Comparison of ENCODE assay signal across 1 cellular context in the genomic region with DNA sequence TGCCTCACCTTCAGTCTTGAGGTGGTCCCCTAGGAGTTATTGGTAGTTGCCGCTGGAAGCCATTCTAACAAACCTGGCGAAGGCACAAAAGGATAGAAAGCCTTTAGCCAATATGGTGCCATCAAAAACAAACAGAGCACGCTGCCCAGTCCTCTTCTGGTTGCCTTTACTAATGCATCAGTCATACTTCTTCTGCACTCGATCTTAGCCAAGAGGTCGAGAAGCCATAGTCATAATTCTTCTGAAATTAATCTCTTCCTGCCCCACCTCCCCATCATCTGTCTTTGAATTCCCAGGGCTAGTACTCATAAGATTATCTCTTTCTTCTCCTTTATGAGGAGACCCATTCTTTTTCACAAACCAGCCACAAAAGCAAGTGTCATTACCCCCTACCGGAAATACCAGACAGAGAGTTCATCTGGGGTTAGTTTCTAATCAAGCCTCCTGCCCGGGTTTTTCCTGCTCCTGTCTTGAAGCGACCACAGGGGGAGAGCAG.
A peak's percentile ranks its signal among the peaks of the same experiment; 100 is the strongest.
TF ChIP-seq lines count a peak whose summit lies in the region.

No MANE protein-coding gene starts in this region.

TF ChIP-seq in HepG2, 621 proteins besides CTCF, POLR2A, EP300 and RAD21 (continued from another document and continues in another):
- TF ChIP-seq, protein P1, sequence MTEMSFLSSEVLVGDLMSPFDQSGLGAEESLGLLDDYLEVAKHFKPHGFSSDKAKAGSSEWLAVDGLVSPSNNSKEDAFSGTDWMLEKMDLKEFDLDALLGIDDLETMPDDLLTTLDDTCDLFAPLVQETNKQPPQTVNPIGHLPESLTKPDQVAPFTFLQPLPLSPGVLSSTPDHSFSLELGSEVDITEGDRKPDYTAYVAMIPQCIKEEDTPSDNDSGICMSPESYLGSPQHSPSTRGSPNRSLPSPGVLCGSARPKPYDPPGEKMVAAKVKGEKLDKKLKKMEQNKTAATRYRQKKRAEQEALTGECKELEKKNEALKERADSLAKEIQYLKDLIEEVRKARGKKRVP (CRISPR knock-in tag; IDR thresholded peaks at IDR 0.05) = peak in 1 of 2 experiments; percentile 42; a peak in 1 of 4 replicates
- TF ChIP-seq NFIB (CRISPR knock-in tag; IDR thresholded peaks at IDR 0.05; ENCODE audit: borderline replicate concordance) = no peak
- no peak for TF ChIP-seq REXO4 (CRISPR knock-in tag; IDR thresholded peaks at IDR 0.05; ENCODE audit: borderline replicate concordance)
- no peak for TF ChIP-seq KAT2B (IDR thresholded peaks at IDR 0.05; ENCODE audit: borderline replicate concordance, low read depth, low read length)
- TF ChIP-seq GABPA (IDR thresholded peaks at IDR 0.05; ENCODE audit: low read depth, low read length) = no peak
- 0 out of 2 replicates have a peak, but pooled peaks have one; percentile 56 for TF ChIP-seq GABPA (CRISPR knock-in tag; IDR thresholded peaks at IDR 0.05; ENCODE audit: low read depth)
- TF ChIP-seq NKX3-1 (CRISPR knock-in tag; IDR thresholded peaks at IDR 0.05) = no peak
- no peak for TF ChIP-seq SIN3A (IDR thresholded peaks at IDR 0.05; ENCODE audit: borderline replicate concordance, low read depth, low read length)
- no peak for TF ChIP-seq ZBTB21 (CRISPR knock-in tag; IDR thresholded peaks at IDR 0.05)
- no peak for TF ChIP-seq ZNF761 (CRISPR knock-in tag; conservative IDR thresholded peaks at IDR 0.05)
- TF ChIP-seq, protein P2, sequence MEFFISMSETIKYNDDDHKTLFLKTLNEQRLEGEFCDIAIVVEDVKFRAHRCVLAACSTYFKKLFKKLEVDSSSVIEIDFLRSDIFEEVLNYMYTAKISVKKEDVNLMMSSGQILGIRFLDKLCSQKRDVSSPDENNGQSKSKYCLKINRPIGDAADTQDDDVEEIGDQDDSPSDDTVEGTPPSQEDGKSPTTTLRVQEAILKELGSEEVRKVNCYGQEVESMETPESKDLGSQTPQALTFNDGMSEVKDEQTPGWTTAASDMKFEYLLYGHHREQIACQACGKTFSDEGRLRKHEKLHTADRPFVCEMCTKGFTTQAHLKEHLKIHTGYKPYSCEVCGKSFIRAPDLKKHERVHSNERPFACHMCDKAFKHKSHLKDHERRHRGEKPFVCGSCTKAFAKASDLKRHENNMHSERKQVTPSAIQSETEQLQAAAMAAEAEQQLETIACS (CRISPR knock-in tag; IDR thresholded peaks at IDR 0.05) = no peak
- peak; percentile 20; the same call in 1 of the 2 replicates for TF ChIP-seq RARA (CRISPR knock-in tag; IDR thresholded peaks at IDR 0.05)
- TF ChIP-seq, protein P3, sequence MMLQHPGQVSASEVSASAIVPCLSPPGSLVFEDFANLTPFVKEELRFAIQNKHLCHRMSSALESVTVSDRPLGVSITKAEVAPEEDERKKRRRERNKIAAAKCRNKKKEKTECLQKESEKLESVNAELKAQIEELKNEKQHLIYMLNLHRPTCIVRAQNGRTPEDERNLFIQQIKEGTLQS (CRISPR knock-in tag; IDR thresholded peaks at IDR 0.05) = no peak
- TF ChIP-seq, protein P4, sequence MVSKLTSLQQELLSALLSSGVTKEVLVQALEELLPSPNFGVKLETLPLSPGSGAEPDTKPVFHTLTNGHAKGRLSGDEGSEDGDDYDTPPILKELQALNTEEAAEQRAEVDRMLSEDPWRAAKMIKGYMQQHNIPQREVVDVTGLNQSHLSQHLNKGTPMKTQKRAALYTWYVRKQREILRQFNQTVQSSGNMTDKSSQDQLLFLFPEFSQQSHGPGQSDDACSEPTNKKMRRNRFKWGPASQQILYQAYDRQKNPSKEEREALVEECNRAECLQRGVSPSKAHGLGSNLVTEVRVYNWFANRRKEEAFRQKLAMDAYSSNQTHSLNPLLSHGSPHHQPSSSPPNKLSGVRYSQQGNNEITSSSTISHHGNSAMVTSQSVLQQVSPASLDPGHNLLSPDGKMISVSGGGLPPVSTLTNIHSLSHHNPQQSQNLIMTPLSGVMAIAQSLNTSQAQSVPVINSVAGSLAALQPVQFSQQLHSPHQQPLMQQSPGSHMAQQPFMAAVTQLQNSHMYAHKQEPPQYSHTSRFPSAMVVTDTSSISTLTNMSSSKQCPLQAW (CRISPR knock-in tag; IDR thresholded peaks at IDR 0.05) = no peak
- TF ChIP-seq MEIS2 (CRISPR knock-in tag; IDR thresholded peaks at IDR 0.05) = no peak
- TF ChIP-seq, protein P5, sequence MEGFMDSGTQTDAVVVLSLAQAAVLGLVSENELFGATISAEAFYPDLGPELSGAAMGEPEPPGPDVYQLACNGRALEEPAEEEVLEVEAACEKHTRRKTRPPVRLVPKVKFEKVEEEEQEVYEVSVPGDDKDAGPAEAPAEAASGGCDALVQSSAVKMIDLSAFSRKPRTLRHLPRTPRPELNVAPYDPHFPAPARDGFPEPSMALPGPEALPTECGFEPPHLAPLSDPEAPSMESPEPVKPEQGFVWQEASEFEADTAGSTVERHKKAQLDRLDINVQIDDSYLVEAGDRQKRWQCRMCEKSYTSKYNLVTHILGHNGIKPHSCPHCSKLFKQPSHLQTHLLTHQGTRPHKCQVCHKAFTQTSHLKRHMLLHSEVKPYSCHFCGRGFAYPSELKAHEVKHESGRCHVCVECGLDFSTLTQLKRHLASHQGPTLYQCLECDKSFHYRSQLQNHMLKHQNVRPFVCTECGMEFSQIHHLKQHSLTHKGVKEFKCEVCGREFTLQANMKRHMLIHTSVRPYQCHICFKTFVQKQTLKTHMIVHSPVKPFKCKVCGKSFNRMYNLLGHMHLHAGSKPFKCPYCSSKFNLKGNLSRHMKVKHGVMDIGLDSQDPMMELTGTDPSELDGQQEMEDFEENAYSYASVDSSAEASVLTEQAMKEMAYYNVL (CRISPR knock-in tag; IDR thresholded peaks at IDR 0.05; ENCODE audit: borderline replicate concordance) = 0 out of 2 replicates have a peak, but pooled peaks have one; percentile 63
- TF ChIP-seq ETV5 (CRISPR knock-in tag; IDR thresholded peaks at IDR 0.05; ENCODE audit: borderline replicate concordance) = peak; percentile 83; the same call in 1 of the 2 replicates
- TF ChIP-seq, protein P6, sequence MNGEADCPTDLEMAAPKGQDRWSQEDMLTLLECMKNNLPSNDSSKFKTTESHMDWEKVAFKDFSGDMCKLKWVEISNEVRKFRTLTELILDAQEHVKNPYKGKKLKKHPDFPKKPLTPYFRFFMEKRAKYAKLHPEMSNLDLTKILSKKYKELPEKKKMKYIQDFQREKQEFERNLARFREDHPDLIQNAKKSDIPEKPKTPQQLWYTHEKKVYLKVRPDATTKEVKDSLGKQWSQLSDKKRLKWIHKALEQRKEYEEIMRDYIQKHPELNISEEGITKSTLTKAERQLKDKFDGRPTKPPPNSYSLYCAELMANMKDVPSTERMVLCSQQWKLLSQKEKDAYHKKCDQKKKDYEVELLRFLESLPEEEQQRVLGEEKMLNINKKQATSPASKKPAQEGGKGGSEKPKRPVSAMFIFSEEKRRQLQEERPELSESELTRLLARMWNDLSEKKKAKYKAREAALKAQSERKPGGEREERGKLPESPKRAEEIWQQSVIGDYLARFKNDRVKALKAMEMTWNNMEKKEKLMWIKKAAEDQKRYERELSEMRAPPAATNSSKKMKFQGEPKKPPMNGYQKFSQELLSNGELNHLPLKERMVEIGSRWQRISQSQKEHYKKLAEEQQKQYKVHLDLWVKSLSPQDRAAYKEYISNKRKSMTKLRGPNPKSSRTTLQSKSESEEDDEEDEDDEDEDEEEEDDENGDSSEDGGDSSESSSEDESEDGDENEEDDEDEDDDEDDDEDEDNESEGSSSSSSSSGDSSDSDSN (CRISPR knock-in tag; IDR thresholded peaks at IDR 0.05) = no peak
- no peak for TF ChIP-seq PHF5A (CRISPR knock-in tag; IDR thresholded peaks at IDR 0.05; ENCODE audit: low read depth, unreplicated experiment)
- no peak for TF ChIP-seq ZFY (CRISPR knock-in tag; IDR thresholded peaks at IDR 0.05)
- 0 out of 2 replicates have a peak, but pooled peaks have one; percentile 20 for TF ChIP-seq PHF21A (CRISPR knock-in tag; IDR thresholded peaks at IDR 0.05)
- TF ChIP-seq CHD4 (IDR thresholded peaks at IDR 0.05; ENCODE audit: borderline replicate concordance, low read length) = no peak
- no peak for TF ChIP-seq ZNF720 (CRISPR knock-in tag; IDR thresholded peaks at IDR 0.05)
- TF ChIP-seq PAX8 (CRISPR knock-in tag; IDR thresholded peaks at IDR 0.05; ENCODE audit: borderline replicate concordance) = no peak
- TF ChIP-seq, protein P7, sequence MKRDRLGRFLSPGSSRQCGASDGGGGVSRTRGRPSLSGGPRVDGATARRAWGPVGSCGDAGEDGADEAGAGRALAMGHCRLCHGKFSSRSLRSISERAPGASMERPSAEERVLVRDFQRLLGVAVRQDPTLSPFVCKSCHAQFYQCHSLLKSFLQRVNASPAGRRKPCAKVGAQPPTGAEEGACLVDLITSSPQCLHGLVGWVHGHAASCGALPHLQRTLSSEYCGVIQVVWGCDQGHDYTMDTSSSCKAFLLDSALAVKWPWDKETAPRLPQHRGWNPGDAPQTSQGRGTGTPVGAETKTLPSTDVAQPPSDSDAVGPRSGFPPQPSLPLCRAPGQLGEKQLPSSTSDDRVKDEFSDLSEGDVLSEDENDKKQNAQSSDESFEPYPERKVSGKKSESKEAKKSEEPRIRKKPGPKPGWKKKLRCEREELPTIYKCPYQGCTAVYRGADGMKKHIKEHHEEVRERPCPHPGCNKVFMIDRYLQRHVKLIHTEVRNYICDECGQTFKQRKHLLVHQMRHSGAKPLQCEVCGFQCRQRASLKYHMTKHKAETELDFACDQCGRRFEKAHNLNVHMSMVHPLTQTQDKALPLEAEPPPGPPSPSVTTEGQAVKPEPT (CRISPR knock-in tag; IDR thresholded peaks at IDR 0.05; ENCODE audit: low read depth) = no peak
- TF ChIP-seq, protein P8, sequence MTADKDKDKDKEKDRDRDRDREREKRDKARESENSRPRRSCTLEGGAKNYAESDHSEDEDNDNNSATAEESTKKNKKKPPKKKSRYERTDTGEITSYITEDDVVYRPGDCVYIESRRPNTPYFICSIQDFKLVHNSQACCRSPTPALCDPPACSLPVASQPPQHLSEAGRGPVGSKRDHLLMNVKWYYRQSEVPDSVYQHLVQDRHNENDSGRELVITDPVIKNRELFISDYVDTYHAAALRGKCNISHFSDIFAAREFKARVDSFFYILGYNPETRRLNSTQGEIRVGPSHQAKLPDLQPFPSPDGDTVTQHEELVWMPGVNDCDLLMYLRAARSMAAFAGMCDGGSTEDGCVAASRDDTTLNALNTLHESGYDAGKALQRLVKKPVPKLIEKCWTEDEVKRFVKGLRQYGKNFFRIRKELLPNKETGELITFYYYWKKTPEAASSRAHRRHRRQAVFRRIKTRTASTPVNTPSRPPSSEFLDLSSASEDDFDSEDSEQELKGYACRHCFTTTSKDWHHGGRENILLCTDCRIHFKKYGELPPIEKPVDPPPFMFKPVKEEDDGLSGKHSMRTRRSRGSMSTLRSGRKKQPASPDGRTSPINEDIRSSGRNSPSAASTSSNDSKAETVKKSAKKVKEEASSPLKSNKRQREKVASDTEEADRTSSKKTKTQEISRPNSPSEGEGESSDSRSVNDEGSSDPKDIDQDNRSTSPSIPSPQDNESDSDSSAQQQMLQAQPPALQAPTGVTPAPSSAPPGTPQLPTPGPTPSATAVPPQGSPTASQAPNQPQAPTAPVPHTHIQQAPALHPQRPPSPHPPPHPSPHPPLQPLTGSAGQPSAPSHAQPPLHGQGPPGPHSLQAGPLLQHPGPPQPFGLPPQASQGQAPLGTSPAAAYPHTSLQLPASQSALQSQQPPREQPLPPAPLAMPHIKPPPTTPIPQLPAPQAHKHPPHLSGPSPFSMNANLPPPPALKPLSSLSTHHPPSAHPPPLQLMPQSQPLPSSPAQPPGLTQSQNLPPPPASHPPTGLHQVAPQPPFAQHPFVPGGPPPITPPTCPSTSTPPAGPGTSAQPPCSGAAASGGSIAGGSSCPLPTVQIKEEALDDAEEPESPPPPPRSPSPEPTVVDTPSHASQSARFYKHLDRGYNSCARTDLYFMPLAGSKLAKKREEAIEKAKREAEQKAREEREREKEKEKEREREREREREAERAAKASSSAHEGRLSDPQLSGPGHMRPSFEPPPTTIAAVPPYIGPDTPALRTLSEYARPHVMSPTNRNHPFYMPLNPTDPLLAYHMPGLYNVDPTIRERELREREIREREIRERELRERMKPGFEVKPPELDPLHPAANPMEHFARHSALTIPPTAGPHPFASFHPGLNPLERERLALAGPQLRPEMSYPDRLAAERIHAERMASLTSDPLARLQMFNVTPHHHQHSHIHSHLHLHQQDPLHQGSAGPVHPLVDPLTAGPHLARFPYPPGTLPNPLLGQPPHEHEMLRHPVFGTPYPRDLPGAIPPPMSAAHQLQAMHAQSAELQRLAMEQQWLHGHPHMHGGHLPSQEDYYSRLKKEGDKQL (CRISPR knock-in tag; IDR thresholded peaks at IDR 0.05; ENCODE audit: low read depth) = no peak
- TF ChIP-seq, protein P9, sequence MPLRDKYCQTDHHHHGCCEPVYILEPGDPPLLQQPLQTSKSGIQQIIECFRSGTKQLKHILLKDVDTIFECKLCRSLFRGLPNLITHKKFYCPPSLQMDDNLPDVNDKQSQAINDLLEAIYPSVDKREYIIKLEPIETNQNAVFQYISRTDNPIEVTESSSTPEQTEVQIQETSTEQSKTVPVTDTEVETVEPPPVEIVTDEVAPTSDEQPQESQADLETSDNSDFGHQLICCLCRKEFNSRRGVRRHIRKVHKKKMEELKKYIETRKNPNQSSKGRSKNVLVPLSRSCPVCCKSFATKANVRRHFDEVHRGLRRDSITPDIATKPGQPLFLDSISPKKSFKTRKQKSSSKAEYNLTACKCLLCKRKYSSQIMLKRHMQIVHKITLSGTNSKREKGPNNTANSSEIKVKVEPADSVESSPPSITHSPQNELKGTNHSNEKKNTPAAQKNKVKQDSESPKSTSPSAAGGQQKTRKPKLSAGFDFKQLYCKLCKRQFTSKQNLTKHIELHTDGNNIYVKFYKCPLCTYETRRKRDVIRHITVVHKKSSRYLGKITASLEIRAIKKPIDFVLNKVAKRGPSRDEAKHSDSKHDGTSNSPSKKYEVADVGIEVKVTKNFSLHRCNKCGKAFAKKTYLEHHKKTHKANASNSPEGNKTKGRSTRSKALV (CRISPR knock-in tag; IDR thresholded peaks at IDR 0.05) = no peak
- TF ChIP-seq ZNF850 (CRISPR knock-in tag; conservative IDR thresholded peaks at IDR 0.05) = no peak
- no peak for TF ChIP-seq HIVEP1 (CRISPR knock-in tag; IDR thresholded peaks at IDR 0.05)
- TF ChIP-seq NFE2L2 (IDR thresholded peaks at IDR 0.05; ENCODE audit: low read length) = no peak
- no peak for TF ChIP-seq FOXK2 (IDR thresholded peaks at IDR 0.05)
- no peak for TF ChIP-seq TP53 (CRISPR knock-in tag; conservative IDR thresholded peaks at IDR 0.05)
- no peak for TF ChIP-seq SNRNP70 (IDR thresholded peaks at IDR 0.05; ENCODE audit: low read depth, low read length)
- TF ChIP-seq ZNF496 (CRISPR knock-in tag; IDR thresholded peaks at IDR 0.05; ENCODE audit: insufficient replicate concordance) = no peak
- no peak for TF ChIP-seq ZNF441 (CRISPR knock-in tag; IDR thresholded peaks at IDR 0.05; ENCODE audit: borderline replicate concordance)
- 0 out of 2 replicates have a peak, but pooled peaks have one; percentile 27 for TF ChIP-seq HDAC2 (CRISPR knock-in tag; IDR thresholded peaks at IDR 0.05)
- TF ChIP-seq, protein P10, sequence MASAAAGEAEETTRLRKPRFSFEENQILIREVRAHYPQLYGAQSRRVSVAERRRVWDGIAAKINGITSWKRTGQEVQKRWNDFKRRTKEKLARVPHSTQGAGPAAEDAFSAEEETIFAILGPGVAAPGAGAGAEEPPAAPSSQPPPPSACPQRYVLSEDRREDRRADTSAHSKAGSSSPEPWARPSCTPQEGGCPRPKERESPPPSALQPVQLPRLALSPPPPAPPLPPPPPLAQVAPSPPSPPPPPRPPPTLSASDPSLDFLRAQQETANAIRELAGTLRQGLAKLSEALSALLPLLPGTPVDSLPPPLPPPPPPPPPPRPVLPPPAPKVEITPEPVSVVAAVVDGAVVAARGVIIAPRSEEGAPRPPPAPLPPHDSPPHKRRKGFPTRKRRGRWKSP (CRISPR knock-in tag; IDR thresholded peaks at IDR 0.05) = no peak
